ENCODE assay signal across 1 cellular context in the genomic region with DNA sequence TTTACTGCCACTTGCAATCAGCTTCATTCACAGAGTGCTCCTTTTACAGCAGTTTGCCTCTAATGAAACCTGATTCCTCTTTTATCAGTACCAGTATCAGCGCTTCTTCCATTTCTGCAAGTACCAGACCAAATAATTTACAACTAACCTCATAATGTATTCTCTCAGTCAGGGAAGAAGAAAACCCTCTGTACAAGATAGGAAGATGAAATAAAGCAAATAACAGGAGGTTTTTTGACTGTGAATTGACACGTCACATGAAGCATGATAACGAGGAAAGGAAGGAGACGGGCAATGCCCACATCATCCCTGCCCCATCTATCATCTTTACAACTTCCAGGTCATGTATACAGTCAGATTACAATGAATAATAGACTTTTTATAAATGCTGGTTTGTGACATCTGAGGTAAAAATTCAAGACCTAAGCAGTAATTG.
TF ChIP-seq lines count a peak whose summit lies in the region.

No MANE protein-coding gene starts in this region.

TF ChIP-seq in HEK293, 187 proteins besides CTCF, POLR2A, EP300 and RAD21 (continued from another document and continues in another):
- TF ChIP-seq ELK4 (IDR thresholded peaks at IDR 0.05; ENCODE audit: borderline replicate concordance, low read depth, low read length) (no peak), OSR2 (tag by site-specific recombination; IDR thresholded peaks at IDR 0.05) (peak; percentile 78; the same call in 1 of the 2 replicates), ZNF664 (tag by site-specific recombination; IDR thresholded peaks at IDR 0.05) (no peak), ZNF37A (tag by site-specific recombination; IDR thresholded peaks at IDR 0.05) (no peak), ZNF16 (tag by site-specific recombination; IDR thresholded peaks at IDR 0.05; ENCODE audit: low read depth) (no peak), ZNF132 (tag by site-specific recombination; IDR thresholded peaks at IDR 0.05; ENCODE audit: borderline replicate concordance) (no peak), ZNF624 (tag by site-specific recombination; IDR thresholded peaks at IDR 0.05) (no peak), ZNF391 (tag by site-specific recombination; IDR thresholded peaks at IDR 0.05; ENCODE audit: borderline replicate concordance, low read depth) (no peak), MZF1 (tag by site-specific recombination; IDR thresholded peaks at IDR 0.05; ENCODE audit: borderline replicate concordance) (no peak; the same call in 1 of the 2 replicates), ZNF561 (tag by site-specific recombination; IDR thresholded peaks at IDR 0.05; ENCODE audit: borderline replicate concordance) (no peak), ZFP69B (tag by site-specific recombination; IDR thresholded peaks at IDR 0.05) (no peak), ZNF549 (tag by site-specific recombination; IDR thresholded peaks at IDR 0.05) (no peak), ZNF394 (tag by site-specific recombination; IDR thresholded peaks at IDR 0.05; ENCODE audit: borderline replicate concordance) (no peak), KLF7 (tag by site-specific recombination; IDR thresholded peaks at IDR 0.05; ENCODE audit: borderline replicate concordance) (no peak), ZNF239 (tag by site-specific recombination; IDR thresholded peaks at IDR 0.05) (no peak), ZNF544 (tag by site-specific recombination; IDR thresholded peaks at IDR 0.05) (no peak), GLIS2 (tag by site-specific recombination; IDR thresholded peaks at IDR 0.05) (no peak), ZNF274 (IDR thresholded peaks at IDR 0.05; ENCODE audit: low read length) (no peak), ZNF274 (tag by site-specific recombination; IDR thresholded peaks at IDR 0.05; ENCODE audit: borderline replicate concordance) (no peak), ZNF660 (tag by site-specific recombination; IDR thresholded peaks at IDR 0.05) (no peak), TSHZ1 (tag by site-specific recombination; IDR thresholded peaks at IDR 0.05; ENCODE audit: borderline replicate concordance) (no peak), ZBTB21 (tag by site-specific recombination; IDR thresholded peaks at IDR 0.05) (no peak), ZNF148 (tag by site-specific recombination; IDR thresholded peaks at IDR 0.05; ENCODE audit: borderline replicate concordance) (no peak), ZNF596 (tag by site-specific recombination; IDR thresholded peaks at IDR 0.05) (no peak), KLF17 (tag by site-specific recombination; IDR thresholded peaks at IDR 0.05) (no peak), ZNF548 (tag by site-specific recombination; IDR thresholded peaks at IDR 0.05) (no peak), ZNF121 (tag by site-specific recombination; IDR thresholded peaks at IDR 0.05) (no peak), ZNF48 (tag by site-specific recombination; IDR thresholded peaks at IDR 0.05) (no peak), ZNF558 (tag by site-specific recombination; IDR thresholded peaks at IDR 0.05) (0 out of 2 replicates have a peak, but pooled peaks have one; percentile 34), ZNF169 (tag by site-specific recombination; IDR thresholded peaks at IDR 0.05) (no peak), PRDM4 (tag by site-specific recombination; IDR thresholded peaks at IDR 0.05) (0 out of 2 replicates have a peak, but pooled peaks have one; percentile 35), PRDM2 (tag by site-specific recombination; IDR thresholded peaks at IDR 0.05; ENCODE audit: borderline replicate concordance) (no peak), ZSCAN30 (tag by site-specific recombination; IDR thresholded peaks at IDR 0.05) (0 out of 2 replicates have a peak, but pooled peaks have one; percentile 34), KLF10 (tag by site-specific recombination; IDR thresholded peaks at IDR 0.05) (no peak)
- TF ChIP-seq, protein P1, sequence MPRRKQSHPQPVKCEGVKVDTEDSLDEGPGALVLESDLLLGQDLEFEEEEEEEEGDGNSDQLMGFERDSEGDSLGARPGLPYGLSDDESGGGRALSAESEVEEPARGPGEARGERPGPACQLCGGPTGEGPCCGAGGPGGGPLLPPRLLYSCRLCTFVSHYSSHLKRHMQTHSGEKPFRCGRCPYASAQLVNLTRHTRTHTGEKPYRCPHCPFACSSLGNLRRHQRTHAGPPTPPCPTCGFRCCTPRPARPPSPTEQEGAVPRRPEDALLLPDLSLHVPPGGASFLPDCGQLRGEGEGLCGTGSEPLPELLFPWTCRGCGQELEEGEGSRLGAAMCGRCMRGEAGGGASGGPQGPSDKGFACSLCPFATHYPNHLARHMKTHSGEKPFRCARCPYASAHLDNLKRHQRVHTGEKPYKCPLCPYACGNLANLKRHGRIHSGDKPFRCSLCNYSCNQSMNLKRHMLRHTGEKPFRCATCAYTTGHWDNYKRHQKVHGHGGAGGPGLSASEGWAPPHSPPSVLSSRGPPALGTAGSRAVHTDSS (tag by site-specific recombination; IDR thresholded peaks at IDR 0.05): no peak
- TF ChIP-seq, protein P2, sequence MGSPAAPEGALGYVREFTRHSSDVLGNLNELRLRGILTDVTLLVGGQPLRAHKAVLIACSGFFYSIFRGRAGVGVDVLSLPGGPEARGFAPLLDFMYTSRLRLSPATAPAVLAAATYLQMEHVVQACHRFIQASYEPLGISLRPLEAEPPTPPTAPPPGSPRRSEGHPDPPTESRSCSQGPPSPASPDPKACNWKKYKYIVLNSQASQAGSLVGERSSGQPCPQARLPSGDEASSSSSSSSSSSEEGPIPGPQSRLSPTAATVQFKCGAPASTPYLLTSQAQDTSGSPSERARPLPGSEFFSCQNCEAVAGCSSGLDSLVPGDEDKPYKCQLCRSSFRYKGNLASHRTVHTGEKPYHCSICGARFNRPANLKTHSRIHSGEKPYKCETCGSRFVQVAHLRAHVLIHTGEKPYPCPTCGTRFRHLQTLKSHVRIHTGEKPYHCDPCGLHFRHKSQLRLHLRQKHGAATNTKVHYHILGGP (tag by site-specific recombination; IDR thresholded peaks at IDR 0.05): no peak
